ENCODE assay signal across 6 cellular contexts in genomic region chrX:138777908-138778575, GRCh38.
A peak's percentile ranks its signal among the peaks of the same experiment; 100 is the strongest.
DNase-seq lines count a peak whose midpoint lies in the region; ATAC-seq, FAIRE-seq and TF ChIP-seq lines count a peak whose summit lies in the region.
"Not testable (repeated sequence)": the region's sequence is repeated elsewhere in the genome, so short reads cannot be mapped to it uniquely, and the experiment has no call there.

No MANE protein-coding gene starts in this region.

- POLR2A ChIA-PET in K562 (lab: Yijun Ruan, JAX), result interaction anchor here (0.6 to 1.0 kb wide), 4 partner anchors 11 to 1056 kb away, joined by 3 to 5 read pairs (median 3); no protein-coding TSS in a partner anchor

- H3K27ac ChIP-seq in HUES6 (ENCODE audit: low read depth, low read length), result not testable (repeated sequence)
- H3K27ac ChIP-seq in K562 (ENCODE audit: extremely low read depth, low read depth, low read length), result peak overlapping the region; percentile 71; the same call in 2 of the 3 replicates

- peak; percentile 25 for FAIRE-seq in D721Med (lab: Jason Lieb, UNC)
- FAIRE-seq in K562 (lab: Jason Lieb, UNC), result not testable (repeated sequence)

- peak overlapping the region; percentile 56 for H3K9ac ChIP-seq in ES-I3 (ENCODE audit: low read depth, low read length)
- peak overlapping the region; percentile 66 for H3K9ac ChIP-seq in HUES6 (ENCODE audit: low read length)
- peak overlapping the region; percentile 64 to 76; a peak in 3 of 4 replicates for H3K9ac ChIP-seq in K562 (ENCODE audit: insufficient read depth in 1 of 2, low read depth in 2 of 2, low read length in 2 of 2)
- not testable (repeated sequence) for H3K9ac ChIP-seq in iPS-15b (ENCODE audit: low read depth, low read length)

- 33% methylated on average over 8 of the region's 15 CpGs for WGBS in K562 (ENCODE audit: insufficient coverage, low coverage, missing lambda C conversion rate)

- TF ChIP-seq RAD21 in K562 (CRISPR knock-in tag; conservative IDR thresholded peaks at IDR 0.05 in 1 of 2, IDR thresholded peaks at IDR 0.05 in 1 of 2), result not testable (repeated sequence)

- TF ChIP-seq POLR2A in K562 (conservative IDR thresholded peaks at IDR 0.05), result not testable (repeated sequence)

- H3K9me3 ChIP-seq in ES-I3 (ENCODE audit: control insufficient read depth, insufficient read depth, low read length); HUES6 (ENCODE audit: control insufficient read depth, insufficient read depth, low read depth, low read length); K562 (replicated peaks; ENCODE audit: control insufficient read depth, insufficient read depth, low read depth, low read length); iPS-15b (ENCODE audit: control insufficient read depth, insufficient read depth, low read length): not testable (repeated sequence)

- in situ Hi-C loops in K562 (cut with MboI), result not testable (repeated sequence)

- ATAC-seq in K562, result peak; percentile 65

- H3K27me3 ChIP-seq in HUES6 (ENCODE audit: control insufficient read depth, insufficient read depth, low read length); K562 (ENCODE audit: control insufficient read depth in 2 of 2, insufficient read depth in 2 of 2, low read length in 2 of 2); iPS-15b (ENCODE audit: control insufficient read depth, insufficient read depth, low read length): not testable (repeated sequence)

- not testable (repeated sequence) for DNase-seq in D721Med (ENCODE audit: insufficient read length, low spot score)
- DNase-seq in NCI-H748 (lab: John Stamatoyannopoulos, UW; ENCODE audit: unreplicated experiment) (peak; percentile 24), K562 (ENCODE audit: extremely low read depth in 1 of 4, low spot score in 3 of 4) (peak in 1 of 4 experiments; percentile 12)

- TSS peak; percentile 49 for BruUV-seq in K562 (replicated peaks; lab: Mats Ljungman, UMichigan)

- TF ChIP-seq CTCF in D721Med (IDR thresholded peaks at IDR 0.05; ENCODE audit: insufficient read depth, missing control alignments); K562 (IDR thresholded peaks at IDR 0.05 in 2 of 3, conservative IDR thresholded peaks at IDR 0.05 in 1 of 3; ENCODE audit: insufficient read depth in 2 of 3, low read depth in 1 of 3, low read length in 3 of 3): not testable (repeated sequence)

- H3K9me1 ChIP-seq in K562 (ENCODE audit: control insufficient read depth, insufficient read depth, low read length), result not testable (repeated sequence)

- CTCF ChIA-PET in K562 (lab: Yijun Ruan, JAX; ENCODE audit: low intra/inter-chr PET ratio), result not testable (repeated sequence)

- H2AFZ ChIP-seq in K562 (ENCODE audit: low read depth, low read length), result peak overlapping the region; percentile 86

- TF ChIP-seq EP300 in K562 (IDR thresholded peaks at IDR 0.05; ENCODE audit: low read length), result not testable (repeated sequence)

- not testable (repeated sequence) for H3K4me1 ChIP-seq in ES-I3 (ENCODE audit: insufficient read depth, low read length); HUES6 (ENCODE audit: control insufficient read depth, insufficient read depth, low read length); K562 (replicated peaks in 1 of 2; ENCODE audit: control insufficient read depth in 2 of 2, insufficient read depth in 2 of 2, low read length in 2 of 2); iPS-15b (ENCODE audit: control insufficient read depth, insufficient read depth, low read length)

- peak overlapping the region; percentile 44; the same call in 1 of the 2 replicates for H3K4me3 ChIP-seq in HUES6 (ENCODE audit: low read depth, low read length)
- peak overlapping the region; percentile 34 for H3K4me3 ChIP-seq in K562
- H3K4me3 ChIP-seq in iPS-15b (ENCODE audit: low read depth, low read length), result peak overlapping the region; percentile 31

- peaks cover 13% of the 10 kb centered on the region; the same call in 2 of the 3 replicates for H3K79me2 ChIP-seq in K562 (ENCODE audit: control insufficient read depth, insufficient read depth, low read length)

- intact Hi-C loops in K562 (cut with micrococcal nuclease), result loop anchor here (5.0 to 10.0 kb wide), 4 partner anchors 207 to 779 kb away; no protein-coding TSS in a partner anchor

- not testable (repeated sequence) for H3K36me3 ChIP-seq in ES-I3 (ENCODE audit: insufficient read depth, low read length); HUES6 (ENCODE audit: control insufficient read depth, insufficient read depth, low read length); K562 (ENCODE audit: control insufficient read depth, insufficient read depth, low read length); iPS-15b (ENCODE audit: control insufficient read depth, insufficient read depth, low read length)

- H4K20me1 ChIP-seq in K562 (replicated peaks; ENCODE audit: control insufficient read depth, insufficient read depth, low read length), result not testable (repeated sequence)

- H3K4me2 ChIP-seq in K562 (ENCODE audit: insufficient read depth, low read length), result peak overlapping the region; percentile 76

TF ChIP-seq in K562, 482 proteins besides CTCF, POLR2A, EP300 and RAD21:
- not testable (repeated sequence) for TF ChIP-seq NR2C2 (CRISPR knock-in tag; IDR thresholded peaks at IDR 0.05)
- TF ChIP-seq NR2C2 (tag; IDR thresholded peaks at IDR 0.05) (0 out of 2 replicates have a peak, but pooled peaks have one; percentile 24), NFRKB (IDR thresholded peaks at IDR 0.05; ENCODE audit: low read depth) (peak; percentile 75; the same call in 1 of the 2 replicates), NFIC (IDR thresholded peaks at IDR 0.05) (0 out of 2 replicates have a peak, but pooled peaks have one; percentile 9), YY1 (IDR thresholded peaks at IDR 0.05; ENCODE audit: borderline replicate concordance in 1 of 3, control insufficient read depth in 1 of 3, extremely low read depth in 1 of 3, insufficient read depth in 3 of 3, insufficient read length in 1 of 3, insufficient replicate concordance in 2 of 3, low read depth in 1 of 3, low read length in 2 of 3) (peak in 1 of 3 experiments; percentile 65), TAF7 (tag; IDR thresholded peaks at IDR 0.05) (peak; percentile 69), ZNF592 (IDR thresholded peaks at IDR 0.05) (peak; percentile 40; the same call in 1 of the 2 replicates)
TF ChIP-seq in K562: peak in this region for 6; not testable (repeated sequence) for 476.
